7 cellular contexts compared by ENCODE assay signal in the genomic region with DNA sequence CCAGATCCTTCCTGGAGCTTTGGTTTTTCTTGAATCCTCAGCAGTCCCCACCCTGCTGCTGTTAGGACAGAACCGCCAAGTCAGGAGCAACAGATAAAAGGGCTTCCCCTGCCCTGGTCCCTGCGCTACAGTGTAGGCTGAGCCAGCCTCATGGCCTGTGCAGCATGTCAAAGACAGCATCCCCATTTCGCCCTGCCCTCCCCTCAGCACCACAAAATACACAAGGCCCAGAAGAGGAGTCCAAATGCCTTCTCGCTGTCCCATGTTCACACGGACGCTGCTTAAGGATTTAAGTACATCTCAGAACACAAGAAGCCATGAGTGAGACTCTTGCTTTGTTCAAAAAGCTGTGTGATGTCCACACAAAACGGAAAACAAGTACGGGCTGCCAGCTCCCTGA.
"Had no signal": no experiment of that assay in that cellular context is flagged by ENCODE, and none has a peak within 500 bp of the region (broad histone marks: within the 10 kb centered on the region; RNA-seq: fewer than 3 reads in every experiment).

No MANE protein-coding gene starts in this region.

- H2AFZ ChIP-seq: GM23248 had no signal

- H3K9ac ChIP-seq: GM23248 had no signal

- H3K27ac ChIP-seq: GM23248 had no signal

- H3K9me3 ChIP-seq: HAP-1 had no signal

- ATAC-seq: HCT116 had no signal

- H3K4me3 ChIP-seq: GM23248, HAP-1 had no signal

- DNase-seq: GM23248, GOT3, H7, HFFc6, KBM-7 had no signal

- H3K4me1 ChIP-seq: HAP-1 had no signal

- H3K36me3 ChIP-seq: HAP-1 had no signal
